Comparison of ENCODE assay signal across 1 cellular context in genomic region chr11:65013692-65014145, GRCh38.
TF ChIP-seq lines count a peak whose summit lies in the region.

No MANE protein-coding gene starts in this region.

TF ChIP-seq in HEK293, 187 proteins besides CTCF, POLR2A, EP300 and RAD21 (continued from another document):
- TF ChIP-seq, protein P1, sequence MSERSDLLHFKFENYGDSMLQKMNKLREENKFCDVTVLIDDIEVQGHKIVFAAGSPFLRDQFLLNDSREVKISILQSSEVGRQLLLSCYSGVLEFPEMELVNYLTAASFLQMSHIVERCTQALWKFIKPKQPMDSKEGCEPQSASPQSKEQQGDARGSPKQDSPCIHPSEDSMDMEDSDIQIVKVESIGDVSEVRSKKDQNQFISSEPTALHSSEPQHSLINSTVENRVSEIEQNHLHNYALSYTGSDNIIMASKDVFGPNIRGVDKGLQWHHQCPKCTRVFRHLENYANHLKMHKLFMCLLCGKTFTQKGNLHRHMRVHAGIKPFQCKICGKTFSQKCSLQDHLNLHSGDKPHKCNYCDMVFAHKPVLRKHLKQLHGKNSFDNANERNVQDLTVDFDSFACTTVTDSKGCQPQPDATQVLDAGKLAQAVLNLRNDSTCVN (tag by site-specific recombination; optimal IDR thresholded peaks at IDR 0.05): peak; percentile 81
- TF ChIP-seq ZNF629 (tag by site-specific recombination; IDR thresholded peaks at IDR 0.05) (peak; percentile 75), ZNF335 (tag by site-specific recombination; conservative IDR thresholded peaks at IDR 0.05) (peak; percentile 84), ZNF391 (tag by site-specific recombination; IDR thresholded peaks at IDR 0.05; ENCODE audit: borderline replicate concordance, low read depth) (no peak; the same call in 1 of the 2 replicates), ZNF223 (tag by site-specific recombination; IDR thresholded peaks at IDR 0.05) (no peak), ZNF114 (tag by site-specific recombination; IDR thresholded peaks at IDR 0.05) (no peak), PRDM10 (tag by site-specific recombination; IDR thresholded peaks at IDR 0.05) (peak; percentile 67), ZBTB17 (tag by site-specific recombination; IDR thresholded peaks at IDR 0.05) (peak; percentile 89), GLIS2 (tag by site-specific recombination; IDR thresholded peaks at IDR 0.05) (peak; percentile 92), ZIC2 (tag by site-specific recombination; IDR thresholded peaks at IDR 0.05) (0 out of 2 replicates have a peak, but pooled peaks have one; percentile 40), MEIS1 (CRISPR knock-in tag; IDR thresholded peaks at IDR 0.05; ENCODE audit: borderline replicate concordance) (no peak), ZNF561 (tag by site-specific recombination; IDR thresholded peaks at IDR 0.05; ENCODE audit: borderline replicate concordance) (peak; percentile 29; the same call in 1 of the 2 replicates), ZBTB7A (tag by site-specific recombination; IDR thresholded peaks at IDR 0.05; ENCODE audit: low read depth) (peak; percentile 69; the same call in 1 of the 2 replicates), PATZ1 (tag by site-specific recombination; IDR thresholded peaks at IDR 0.05) (peak; percentile 94), EGR2 (tag by site-specific recombination; IDR thresholded peaks at IDR 0.05; ENCODE audit: low read depth) (0 out of 2 replicates have a peak, but pooled peaks have one; percentile 52), BCL11A (tag by site-specific recombination; IDR thresholded peaks at IDR 0.05; ENCODE audit: low read depth) (peak; percentile 57; the same call in 1 of the 2 replicates), ZNF76 (tag by site-specific recombination; IDR thresholded peaks at IDR 0.05; ENCODE audit: borderline replicate concordance, low read depth) (peak; percentile 34; the same call in 1 of the 2 replicates), ZBTB8A (tag by site-specific recombination; IDR thresholded peaks at IDR 0.05) (peak; percentile 96), ZNF184 (tag by site-specific recombination; IDR thresholded peaks at IDR 0.05) (0 out of 2 replicates have a peak, but pooled peaks have one; percentile 10), SP3 (tag by site-specific recombination; IDR thresholded peaks at IDR 0.05) (peak; percentile 54; the same call in 1 of the 2 replicates), ZNF18 (tag by site-specific recombination; IDR thresholded peaks at IDR 0.05) (no peak), GLI4 (tag by site-specific recombination; IDR thresholded peaks at IDR 0.05) (no peak), ZNF239 (tag by site-specific recombination; IDR thresholded peaks at IDR 0.05) (no peak), ZNF324 (tag by site-specific recombination; IDR thresholded peaks at IDR 0.05) (peak; percentile 68), MZF1 (tag by site-specific recombination; IDR thresholded peaks at IDR 0.05; ENCODE audit: borderline replicate concordance) (0 out of 2 replicates have a peak, but pooled peaks have one; percentile 29), SP2 (tag by site-specific recombination; IDR thresholded peaks at IDR 0.05) (peak; percentile 76), YY1 (tag by site-specific recombination; IDR thresholded peaks at IDR 0.05) (0 out of 2 replicates have a peak, but pooled peaks have one; percentile 29), ZNF423 (tag by site-specific recombination; IDR thresholded peaks at IDR 0.05) (peak; percentile 55; the same call in 1 of the 2 replicates), ZNF501 (tag by site-specific recombination; IDR thresholded peaks at IDR 0.05) (peak; percentile 76), ZBTB21 (tag by site-specific recombination; IDR thresholded peaks at IDR 0.05) (peak; percentile 49), SP7 (tag by site-specific recombination; IDR thresholded peaks at IDR 0.05) (peak; percentile 74; the same call in 1 of the 2 replicates), ZNF174 (tag by site-specific recombination; IDR thresholded peaks at IDR 0.05) (no peak)
- TF ChIP-seq, protein P2, sequence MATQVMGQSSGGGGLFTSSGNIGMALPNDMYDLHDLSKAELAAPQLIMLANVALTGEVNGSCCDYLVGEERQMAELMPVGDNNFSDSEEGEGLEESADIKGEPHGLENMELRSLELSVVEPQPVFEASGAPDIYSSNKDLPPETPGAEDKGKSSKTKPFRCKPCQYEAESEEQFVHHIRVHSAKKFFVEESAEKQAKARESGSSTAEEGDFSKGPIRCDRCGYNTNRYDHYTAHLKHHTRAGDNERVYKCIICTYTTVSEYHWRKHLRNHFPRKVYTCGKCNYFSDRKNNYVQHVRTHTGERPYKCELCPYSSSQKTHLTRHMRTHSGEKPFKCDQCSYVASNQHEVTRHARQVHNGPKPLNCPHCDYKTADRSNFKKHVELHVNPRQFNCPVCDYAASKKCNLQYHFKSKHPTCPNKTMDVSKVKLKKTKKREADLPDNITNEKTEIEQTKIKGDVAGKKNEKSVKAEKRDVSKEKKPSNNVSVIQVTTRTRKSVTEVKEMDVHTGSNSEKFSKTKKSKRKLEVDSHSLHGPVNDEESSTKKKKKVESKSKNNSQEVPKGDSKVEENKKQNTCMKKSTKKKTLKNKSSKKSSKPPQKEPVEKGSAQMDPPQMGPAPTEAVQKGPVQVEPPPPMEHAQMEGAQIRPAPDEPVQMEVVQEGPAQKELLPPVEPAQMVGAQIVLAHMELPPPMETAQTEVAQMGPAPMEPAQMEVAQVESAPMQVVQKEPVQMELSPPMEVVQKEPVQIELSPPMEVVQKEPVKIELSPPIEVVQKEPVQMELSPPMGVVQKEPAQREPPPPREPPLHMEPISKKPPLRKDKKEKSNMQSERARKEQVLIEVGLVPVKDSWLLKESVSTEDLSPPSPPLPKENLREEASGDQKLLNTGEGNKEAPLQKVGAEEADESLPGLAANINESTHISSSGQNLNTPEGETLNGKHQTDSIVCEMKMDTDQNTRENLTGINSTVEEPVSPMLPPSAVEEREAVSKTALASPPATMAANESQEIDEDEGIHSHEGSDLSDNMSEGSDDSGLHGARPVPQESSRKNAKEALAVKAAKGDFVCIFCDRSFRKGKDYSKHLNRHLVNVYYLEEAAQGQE (tag by site-specific recombination; IDR thresholded peaks at IDR 0.05): 0 out of 2 replicates have a peak, but pooled peaks have one; percentile 31
- TF ChIP-seq, protein P3, sequence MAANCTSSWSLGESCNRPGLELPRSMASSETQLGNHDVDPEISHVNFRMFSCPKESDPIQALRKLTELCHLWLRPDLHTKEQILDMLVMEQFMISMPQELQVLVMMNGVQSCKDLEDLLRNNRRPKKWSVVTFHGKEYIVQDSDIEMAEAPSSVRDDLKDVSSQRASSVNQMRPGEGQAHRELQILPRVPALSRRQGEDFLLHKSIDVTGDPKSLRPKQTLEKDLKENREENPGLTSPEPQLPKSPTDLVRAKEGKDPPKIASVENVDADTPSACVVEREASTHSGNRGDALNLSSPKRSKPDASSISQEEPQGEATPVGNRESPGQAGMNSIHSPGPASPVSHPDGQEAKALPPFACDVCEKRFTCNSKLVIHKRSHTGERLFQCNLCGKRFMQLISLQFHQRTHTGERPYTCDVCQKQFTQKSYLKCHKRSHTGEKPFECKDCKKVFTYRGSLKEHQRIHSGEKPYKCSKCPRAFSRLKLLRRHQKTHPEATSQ (tag by site-specific recombination; IDR thresholded peaks at IDR 0.05): 0 out of 2 replicates have a peak, but pooled peaks have one; percentile 30
- TF ChIP-seq, protein P4, sequence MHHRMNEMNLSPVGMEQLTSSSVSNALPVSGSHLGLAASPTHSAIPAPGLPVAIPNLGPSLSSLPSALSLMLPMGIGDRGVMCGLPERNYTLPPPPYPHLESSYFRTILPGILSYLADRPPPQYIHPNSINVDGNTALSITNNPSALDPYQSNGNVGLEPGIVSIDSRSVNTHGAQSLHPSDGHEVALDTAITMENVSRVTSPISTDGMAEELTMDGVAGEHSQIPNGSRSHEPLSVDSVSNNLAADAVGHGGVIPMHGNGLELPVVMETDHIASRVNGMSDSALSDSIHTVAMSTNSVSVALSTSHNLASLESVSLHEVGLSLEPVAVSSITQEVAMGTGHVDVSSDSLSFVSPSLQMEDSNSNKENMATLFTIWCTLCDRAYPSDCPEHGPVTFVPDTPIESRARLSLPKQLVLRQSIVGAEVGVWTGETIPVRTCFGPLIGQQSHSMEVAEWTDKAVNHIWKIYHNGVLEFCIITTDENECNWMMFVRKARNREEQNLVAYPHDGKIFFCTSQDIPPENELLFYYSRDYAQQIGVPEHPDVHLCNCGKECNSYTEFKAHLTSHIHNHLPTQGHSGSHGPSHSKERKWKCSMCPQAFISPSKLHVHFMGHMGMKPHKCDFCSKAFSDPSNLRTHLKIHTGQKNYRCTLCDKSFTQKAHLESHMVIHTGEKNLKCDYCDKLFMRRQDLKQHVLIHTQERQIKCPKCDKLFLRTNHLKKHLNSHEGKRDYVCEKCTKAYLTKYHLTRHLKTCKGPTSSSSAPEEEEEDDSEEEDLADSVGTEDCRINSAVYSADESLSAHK (tag by site-specific recombination; IDR thresholded peaks at IDR 0.05): no peak; the same call in 1 of the 2 replicates
- TF ChIP-seq, protein P5, sequence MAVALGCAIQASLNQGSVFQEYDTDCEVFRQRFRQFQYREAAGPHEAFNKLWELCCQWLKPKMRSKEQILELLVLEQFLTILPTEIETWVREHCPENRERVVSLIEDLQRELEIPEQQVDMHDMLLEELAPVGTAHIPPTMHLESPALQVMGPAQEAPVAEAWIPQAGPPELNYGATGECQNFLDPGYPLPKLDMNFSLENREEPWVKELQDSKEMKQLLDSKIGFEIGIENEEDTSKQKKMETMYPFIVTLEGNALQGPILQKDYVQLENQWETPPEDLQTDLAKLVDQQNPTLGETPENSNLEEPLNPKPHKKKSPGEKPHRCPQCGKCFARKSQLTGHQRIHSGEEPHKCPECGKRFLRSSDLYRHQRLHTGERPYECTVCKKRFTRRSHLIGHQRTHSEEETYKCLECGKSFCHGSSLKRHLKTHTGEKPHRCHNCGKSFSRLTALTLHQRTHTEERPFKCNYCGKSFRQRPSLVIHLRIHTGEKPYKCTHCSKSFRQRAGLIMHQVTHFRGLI (tag by site-specific recombination; IDR thresholded peaks at IDR 0.05): no peak; the same call in none of the 2 replicates
